In genomic region chr15:58933311-58934113, GRCh38 we compare ENCODE assay signal across 8 cellular contexts. TPM values are rescaled to one million over a fixed set of nuclear protein-coding genes. Genes with fewer than 3 reads are reported as not detected.
DNase-seq lines count a peak whose midpoint lies in the region; ATAC-seq and TF ChIP-seq lines count a peak whose summit lies in the region.

Gene SLTM, minus strand, starts transcription at chr15:58933679. Its CDS starts 114 bp downstream, at chr15:58933565.

- DNase-seq in CD4-positive, alpha-beta T cell: peak; percentile 86 to 96 (median 92)
- DNase-seq in NCI-H82 (lab: John Stamatoyannopoulos, UW) (peak; percentile 95), dermis microvascular lymphatic vessel endothelial cell (ENCODE audit: low read depth in 2 of 2) (peak; percentile 86 to 97), lower leg skin (ENCODE audit: low spot score in 2 of 2) (peak; percentile 87 to 98)
- peak; percentile 90 to 92 for DNase-seq in activated CD4-positive, alpha-beta T cell treated with anti-CD3 and anti-CD28 coated beads, Interleukin-2, amount 50 U/mL, for 48 hours
- peak; percentile 94 for DNase-seq in stimulated activated CD4-positive, alpha-beta T cell treated with anti-CD3 and anti-CD28 coated beads, Interleukin-4, amount 100 ng/mL, for 4 hours

- TF ChIP-seq POLR2A in lower leg skin (IDR thresholded peaks at IDR 0.05): peak in 1 of 2 donors; percentile 90

- no peaks in the 10 kb centered on the region for H3K27me3 Mint-ChIP-seq in CD4-positive, alpha-beta T cell

- 0 to 1% methylated on average over 50 to 60 of the region's 98 CpGs for WGBS in lower leg skin, 2 donors

- no peaks in the 10 kb centered on the region for H3K27me3 ChIP-seq in CD4-positive, alpha-beta T cell (ENCODE audit: control insufficient read depth, insufficient read depth, low read length)

- CTCF ChIA-PET in CD4-positive, alpha-beta T cell (lab: Charles Lee): no interaction called here

- TF ChIP-seq CTCF in CD4-positive, alpha-beta T cell (IDR thresholded peaks at IDR 0.05): no peak
- no peak for TF ChIP-seq CTCF in lower leg skin (IDR thresholded peaks at IDR 0.05)

- H3K9me3 Mint-ChIP-seq in CD4-positive, alpha-beta T cell: no peaks in the 10 kb centered on the region

- H3K36me3 Mint-ChIP-seq in CD4-positive, alpha-beta T cell (ENCODE audit: low read depth): peaks cover 39% of the 10 kb centered on the region

- H3K27ac Mint-ChIP-seq in CD4-positive, alpha-beta T cell: peak within 1 kb of the TSS; percentile 99

- peaks cover 34% of the 10 kb centered on the region for H3K4me1 Mint-ChIP-seq in CD4-positive, alpha-beta T cell (ENCODE audit: low read depth)

- peak within 1 kb of the TSS; percentile 80 for H3K4me3 ChIP-seq in lower leg skin (ENCODE audit: low read depth, poor library complexity, severe bottlenecking)

- H3K27ac ChIP-seq in CD4-positive, alpha-beta T cell (ENCODE audit: low read depth, low read length): peak within 1 kb of the TSS; percentile 96

- intact Hi-C loops in CD4-positive, alpha-beta T cell (cut with DNase I, micrococcal nuclease): loop anchor here (1.0 to 10.0 kb wide), 8 partner anchors 51 to 1551 kb away; partner anchors contain the start of genes MINDY2 (in 2 of the 2), RNF111 (in 2 of the 2), ADAM10 (in 1 of the 2) and BNIP2 (in 1 of the 2)
- intact Hi-C loops in lower leg skin (cut with DNase I; ENCODE audit: low total_unique reads): no loop called here

- peak; percentile 90 for ATAC-seq in CD4-positive, alpha-beta T cell (ENCODE audit: poor library complexity)
- ATAC-seq in GM19438 (IDR thresholded peaks at IDR 0.05; ENCODE audit: low read depth, unreplicated experiment) (peak; percentile 79), HG03571 (IDR thresholded peaks at IDR 0.05; ENCODE audit: unreplicated experiment) (peak; percentile 87)

- POLR2A ChIA-PET in CD4-positive, alpha-beta T cell (lab: Charles Lee): interaction anchor here (0.6 to 1.4 kb wide), 4 partner anchors 49 to 595 kb away, joined by 3 to 8 read pairs (median 4); partner anchors contain the start of genes ADAM10 and MINDY2

- peak within 1 kb of the TSS; percentile 96 for H3K4me3 Mint-ChIP-seq in CD4-positive, alpha-beta T cell

- no peaks in the 10 kb centered on the region for H3K9me3 ChIP-seq in CD4-positive, alpha-beta T cell (ENCODE audit: control insufficient read depth, low read length)

RNA-seq across cellular contexts. Expression of gene SLTM, which starts in this region (rescaled TPM):
- total RNA-seq in CD4-positive, alpha-beta T cell: 100 to 1,000 TPM; 183 to 189 TPM
- 37.5 and 41.5 TPM in 2 replicates for total RNA-seq in dermis microvascular lymphatic vessel endothelial cell
- total RNA-seq in lower leg skin: 100 to 1,000 TPM in 1 of 4 donors, 10 to 100 TPM in 3; 85.3 to 125 (median 93.3) TPM

Comparison
In these comparisons a context has a peak if more than half of its experiments do, and no peak if none do; other contexts are left out.
1. Peak in every context shown above with its lines: DNase-seq, ATAC-seq, H3K4me3 ChIP-seq and H3K27ac ChIP-seq.